Comparison of ENCODE assay signal across 8 cellular contexts in genomic region chr2:68156419-68156818, GRCh38. TPM values are rescaled to one million over a fixed set of nuclear protein-coding genes. Genes with fewer than 3 reads are reported as not detected.
DNase-seq lines count a peak whose midpoint lies in the region; ATAC-seq, FAIRE-seq and TF ChIP-seq lines count a peak whose summit lies in the region.

No MANE protein-coding gene starts in this region.

- peak overlapping the region; percentile 98 for H3K4me3 Mint-ChIP-seq in activated CD4-positive, alpha-beta T cell treated with anti-CD3 and anti-CD28 coated beads, Interleukin-2, amount 10 ng/mL, durations not matched to agents 24 days and 14 days
- peak overlapping the region; percentile 96 for H3K4me3 Mint-ChIP-seq in activated naive CD8-positive, alpha-beta T cell treated with anti-CD3 and anti-CD28 coated beads for 36 hours

- H3K9ac ChIP-seq in kidney (ENCODE audit: low read length in 2 of 2) = peak overlapping the region; percentile 68 to 88

- H3K4me3 ChIP-seq in kidney (ENCODE audit: low read length in 2 of 2) (peak overlapping the region; percentile 96 to 97), thoracic aorta (peak overlapping the region; percentile 86)

- intact Hi-C loops in activated CD4-positive, alpha-beta T cell treated with anti-CD3 and anti-CD28 coated beads, Interleukin-2, amount 10 ng/mL, durations not matched to agents 24 days and 14 days (cut with micrococcal nuclease) = loop anchor here (2.0 to 10.0 kb wide), 3 partner anchors 34 to 752 kb away; no protein-coding TSS in a partner anchor
- intact Hi-C loops in kidney (cut with DNase I) = no loop called here

- no peaks in the 10 kb centered on the region for H3K9me3 ChIP-seq in kidney (ENCODE audit: control insufficient read depth in 1 of 2, low read length in 2 of 2)
- no peaks in the 10 kb centered on the region for H3K9me3 ChIP-seq in thoracic aorta

- peaks cover 33% of the 10 kb centered on the region for H3K4me1 Mint-ChIP-seq in activated CD4-positive, alpha-beta T cell treated with anti-CD3 and anti-CD28 coated beads, Interleukin-2, amount 10 ng/mL, durations not matched to agents 24 days and 14 days
- H3K4me1 Mint-ChIP-seq in activated naive CD8-positive, alpha-beta T cell treated with anti-CD3 and anti-CD28 coated beads for 36 hours = peaks cover 50% of the 10 kb centered on the region

- ATAC-seq in thoracic aorta (ENCODE audit: insufficient number of reproducible peaks, low FRiP score, low read depth) (no peak), HG02884 (IDR thresholded peaks at IDR 0.05; ENCODE audit: unreplicated experiment) (no peak), HG03135 (IDR thresholded peaks at IDR 0.05; ENCODE audit: unreplicated experiment) (no peak)

- no peak for FAIRE-seq in kidney (lab: Jason Lieb, UNC)

- H3K36me3 ChIP-seq in kidney (ENCODE audit: control insufficient read depth in 1 of 2, insufficient read depth in 2 of 2, low read length in 2 of 2) = peaks cover 0 to 3% of the 10 kb centered on the region in 2 donors
- H3K36me3 ChIP-seq in thoracic aorta = peaks cover 7% of the 10 kb centered on the region

- TF ChIP-seq CTCF in kidney (IDR thresholded peaks at IDR 0.05; ENCODE audit: borderline replicate concordance, extremely low read depth, insufficient read depth) (no peak), thoracic aorta (IDR thresholded peaks at IDR 0.05) (no peak)

- H3K27me3 ChIP-seq in thoracic aorta (replicated peaks; ENCODE audit: insufficient read depth) = no peaks in the 10 kb centered on the region

- peak overlapping the region; percentile 99 for H3K27ac Mint-ChIP-seq in activated CD4-positive, alpha-beta T cell treated with anti-CD3 and anti-CD28 coated beads, Interleukin-2, amount 10 ng/mL, durations not matched to agents 24 days and 14 days
- peak overlapping the region; percentile 100 for H3K27ac Mint-ChIP-seq in activated naive CD8-positive, alpha-beta T cell treated with anti-CD3 and anti-CD28 coated beads for 36 hours

- peaks cover 24% of the 10 kb centered on the region for H3K36me3 Mint-ChIP-seq in activated CD4-positive, alpha-beta T cell treated with anti-CD3 and anti-CD28 coated beads, Interleukin-2, amount 10 ng/mL, durations not matched to agents 24 days and 14 days (ENCODE audit: low read depth)
- peaks cover 29% of the 10 kb centered on the region for H3K36me3 Mint-ChIP-seq in activated naive CD8-positive, alpha-beta T cell treated with anti-CD3 and anti-CD28 coated beads for 36 hours

- H3K27ac ChIP-seq in kidney (ENCODE audit: low read depth in 2 of 2, low read length in 2 of 2) = no peak overlapping the region
- H3K27ac ChIP-seq in thoracic aorta = peak overlapping the region; percentile 91 to 92

- H3K4me1 ChIP-seq in kidney (ENCODE audit: control insufficient read depth in 1 of 2, insufficient read depth in 1 of 2, low read depth in 1 of 2, low read length in 2 of 2) (peaks cover 2 to 4% of the 10 kb centered on the region in 2 donors), thoracic aorta (ENCODE audit: control insufficient read depth in 1 of 2, low read depth in 2 of 2) (peaks cover 14 to 32% of the 10 kb centered on the region in 2 donors)

- no peak for DNase-seq in activated CD4-positive, alpha-beta T cell treated with anti-CD3 and anti-CD28 coated beads, Interleukin-2, amount 10 ng/mL, durations not matched to agents 24 days and 14 days
- DNase-seq in activated CD4-positive, alpha-beta T cell treated with anti-CD3 and anti-CD28 coated beads, Interleukin-2, amount 50 U/mL, for 4 hours = no peak
- no peak for DNase-seq in activated naive CD8-positive, alpha-beta T cell treated with anti-CD3 and anti-CD28 coated beads for 36 hours
- no peak for DNase-seq in kidney
- DNase-seq in thoracic aorta (ENCODE audit: low spot score) = no peak
- no peak for DNase-seq in superior temporal gyrus (ENCODE audit: extremely low spot score)

- H3K9me3 Mint-ChIP-seq in activated CD4-positive, alpha-beta T cell treated with anti-CD3 and anti-CD28 coated beads, Interleukin-2, amount 10 ng/mL, durations not matched to agents 24 days and 14 days = no peaks in the 10 kb centered on the region
- H3K9me3 Mint-ChIP-seq in activated naive CD8-positive, alpha-beta T cell treated with anti-CD3 and anti-CD28 coated beads for 36 hours = no peaks in the 10 kb centered on the region

- no peaks in the 10 kb centered on the region for H3K27me3 Mint-ChIP-seq in activated CD4-positive, alpha-beta T cell treated with anti-CD3 and anti-CD28 coated beads, Interleukin-2, amount 10 ng/mL, durations not matched to agents 24 days and 14 days
- no peaks in the 10 kb centered on the region for H3K27me3 Mint-ChIP-seq in activated naive CD8-positive, alpha-beta T cell treated with anti-CD3 and anti-CD28 coated beads for 36 hours

RNA-seq across cellular contexts. Expression of gene PNO1, which starts 1.3 kb away (rescaled TPM):
- total RNA-seq in activated CD4-positive, alpha-beta T cell treated with anti-CD3 and anti-CD28 coated beads, Interleukin-2, amount 10 ng/mL, durations not matched to agents 24 days and 14 days = 35.4 and 38.4 TPM in 2 replicates
- 10 to 100 TPM; 37.8 to 42.4 TPM for total RNA-seq in activated naive CD8-positive, alpha-beta T cell treated with anti-CD3 and anti-CD28 coated beads for 36 hours
- total RNA-seq in kidney (13.4 TPM), thoracic aorta (10 to 100 TPM in 1 of 2 donors, 1 to 10 TPM in 1; 8.3 to 27.7 TPM)
- polyA plus RNA-seq in kidney (ENCODE audit: insufficient read depth, low read depth, low replicate concordance) = 11.3 TPM

Comparison
In these comparisons a context has a peak if more than half of its experiments do, and no peak if none do; other contexts are left out.
1. H3K27ac ChIP-seq: peak in thoracic aorta (2 of 2); none in kidney (0 of 2).